In genomic region chr21:43865471-43866181, GRCh38 we compare ENCODE assay signal across 1 cellular context.
TF ChIP-seq lines count a peak whose summit lies in the region.

No MANE protein-coding gene starts in this region.

TF ChIP-seq in HepG2, 621 proteins besides CTCF, POLR2A, EP300 and RAD21 (continued from another document and continues in another):
- no peak for TF ChIP-seq IKZF5 (CRISPR knock-in tag; IDR thresholded peaks at IDR 0.05)
- TF ChIP-seq KDM4B (CRISPR knock-in tag; IDR thresholded peaks at IDR 0.05) = no peak
- 0 out of 2 replicates have a peak, but pooled peaks have one; percentile 14 for TF ChIP-seq HDAC1 (CRISPR knock-in tag; IDR thresholded peaks at IDR 0.05)
- peak; percentile 59 for TF ChIP-seq ZFX (CRISPR knock-in tag; IDR thresholded peaks at IDR 0.05; ENCODE audit: low read depth)
- peak; percentile 42 for TF ChIP-seq AGO2 (optimal IDR thresholded peaks at IDR 0.05; ENCODE audit: low read depth, low read length)
- no peak for TF ChIP-seq CEBPZ (IDR thresholded peaks at IDR 0.05; ENCODE audit: low read length)
- TF ChIP-seq ZBTB26 (CRISPR knock-in tag; IDR thresholded peaks at IDR 0.05; ENCODE audit: borderline replicate concordance) = no peak
- no peak for TF ChIP-seq EZH2 (conservative IDR thresholded peaks at IDR 0.05; ENCODE audit: low read depth, low read length)
- TF ChIP-seq, protein P1, sequence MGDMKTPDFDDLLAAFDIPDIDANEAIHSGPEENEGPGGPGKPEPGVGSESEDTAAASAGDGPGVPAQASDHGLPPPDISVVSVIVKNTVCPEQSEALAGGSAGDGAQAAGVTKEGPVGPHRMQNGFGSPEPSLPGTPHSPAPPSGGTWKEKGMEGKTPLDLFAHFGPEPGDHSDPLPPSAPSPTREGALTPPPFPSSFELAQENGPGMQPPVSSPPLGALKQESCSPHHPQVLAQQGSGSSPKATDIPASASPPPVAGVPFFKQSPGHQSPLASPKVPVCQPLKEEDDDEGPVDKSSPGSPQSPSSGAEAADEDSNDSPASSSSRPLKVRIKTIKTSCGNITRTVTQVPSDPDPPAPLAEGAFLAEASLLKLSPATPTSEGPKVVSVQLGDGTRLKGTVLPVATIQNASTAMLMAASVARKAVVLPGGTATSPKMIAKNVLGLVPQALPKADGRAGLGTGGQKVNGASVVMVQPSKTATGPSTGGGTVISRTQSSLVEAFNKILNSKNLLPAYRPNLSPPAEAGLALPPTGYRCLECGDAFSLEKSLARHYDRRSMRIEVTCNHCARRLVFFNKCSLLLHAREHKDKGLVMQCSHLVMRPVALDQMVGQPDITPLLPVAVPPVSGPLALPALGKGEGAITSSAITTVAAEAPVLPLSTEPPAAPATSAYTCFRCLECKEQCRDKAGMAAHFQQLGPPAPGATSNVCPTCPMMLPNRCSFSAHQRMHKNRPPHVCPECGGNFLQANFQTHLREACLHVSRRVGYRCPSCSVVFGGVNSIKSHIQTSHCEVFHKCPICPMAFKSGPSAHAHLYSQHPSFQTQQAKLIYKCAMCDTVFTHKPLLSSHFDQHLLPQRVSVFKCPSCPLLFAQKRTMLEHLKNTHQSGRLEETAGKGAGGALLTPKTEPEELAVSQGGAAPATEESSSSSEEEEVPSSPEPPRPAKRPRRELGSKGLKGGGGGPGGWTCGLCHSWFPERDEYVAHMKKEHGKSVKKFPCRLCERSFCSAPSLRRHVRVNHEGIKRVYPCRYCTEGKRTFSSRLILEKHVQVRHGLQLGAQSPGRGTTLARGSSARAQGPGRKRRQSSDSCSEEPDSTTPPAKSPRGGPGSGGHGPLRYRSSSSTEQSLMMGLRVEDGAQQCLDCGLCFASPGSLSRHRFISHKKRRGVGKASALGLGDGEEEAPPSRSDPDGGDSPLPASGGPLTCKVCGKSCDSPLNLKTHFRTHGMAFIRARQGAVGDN (CRISPR knock-in tag; IDR thresholded peaks at IDR 0.05) = peak; percentile 47
- no peak for TF ChIP-seq HCFC1 (IDR thresholded peaks at IDR 0.05; ENCODE audit: low read depth, low read length)
- no peak for TF ChIP-seq DNMT1 (CRISPR knock-in tag; IDR thresholded peaks at IDR 0.05)
- TF ChIP-seq ZNF296 (CRISPR knock-in tag; conservative IDR thresholded peaks at IDR 0.05) = no peak
- TF ChIP-seq HMG20A (CRISPR knock-in tag; IDR thresholded peaks at IDR 0.05; ENCODE audit: borderline replicate concordance) = no peak
- 0 out of 2 replicates have a peak, but pooled peaks have one; percentile 3 for TF ChIP-seq HNF4A (CRISPR knock-in tag; IDR thresholded peaks at IDR 0.05)
- TF ChIP-seq, protein P2, sequence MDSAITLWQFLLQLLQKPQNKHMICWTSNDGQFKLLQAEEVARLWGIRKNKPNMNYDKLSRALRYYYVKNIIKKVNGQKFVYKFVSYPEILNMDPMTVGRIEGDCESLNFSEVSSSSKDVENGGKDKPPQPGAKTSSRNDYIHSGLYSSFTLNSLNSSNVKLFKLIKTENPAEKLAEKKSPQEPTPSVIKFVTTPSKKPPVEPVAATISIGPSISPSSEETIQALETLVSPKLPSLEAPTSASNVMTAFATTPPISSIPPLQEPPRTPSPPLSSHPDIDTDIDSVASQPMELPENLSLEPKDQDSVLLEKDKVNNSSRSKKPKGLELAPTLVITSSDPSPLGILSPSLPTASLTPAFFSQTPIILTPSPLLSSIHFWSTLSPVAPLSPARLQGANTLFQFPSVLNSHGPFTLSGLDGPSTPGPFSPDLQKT (CRISPR knock-in tag; IDR thresholded peaks at IDR 0.05; ENCODE audit: borderline replicate concordance) = no peak
- no peak for TF ChIP-seq REL (CRISPR knock-in tag; conservative IDR thresholded peaks at IDR 0.05)
- TF ChIP-seq ZSCAN31 (CRISPR knock-in tag; IDR thresholded peaks at IDR 0.05; ENCODE audit: low read depth) = no peak
- TF ChIP-seq ZBTB3 (CRISPR knock-in tag; IDR thresholded peaks at IDR 0.05; ENCODE audit: borderline replicate concordance, low read depth) = no peak
- TF ChIP-seq PAXIP1 (CRISPR knock-in tag; conservative IDR thresholded peaks at IDR 0.05) = no peak
- peak; percentile 28; the same call in 1 of the 2 replicates for TF ChIP-seq ZNF563 (CRISPR knock-in tag; IDR thresholded peaks at IDR 0.05)
- no peak for TF ChIP-seq TGIF2 (CRISPR knock-in tag; IDR thresholded peaks at IDR 0.05)
- no peak for TF ChIP-seq FIP1L1 (IDR thresholded peaks at IDR 0.05; ENCODE audit: borderline replicate concordance, insufficient read depth, low read depth, low read length)
- TF ChIP-seq KLF12 (CRISPR knock-in tag; IDR thresholded peaks at IDR 0.05; ENCODE audit: borderline replicate concordance) = no peak
- no peak for TF ChIP-seq ZNF547 (CRISPR knock-in tag; IDR thresholded peaks at IDR 0.05)
- TF ChIP-seq NR2C2 (CRISPR knock-in tag; IDR thresholded peaks at IDR 0.05; ENCODE audit: borderline replicate concordance) = no peak
- TF ChIP-seq ZBTB46 (CRISPR knock-in tag; IDR thresholded peaks at IDR 0.05; ENCODE audit: borderline replicate concordance) = no peak
- TF ChIP-seq POLR2G (IDR thresholded peaks at IDR 0.05; ENCODE audit: low read depth, low read length) = no peak
- no peak for TF ChIP-seq ZNF746 (CRISPR knock-in tag; IDR thresholded peaks at IDR 0.05)
- no peak for TF ChIP-seq SRSF4 (IDR thresholded peaks at IDR 0.05; ENCODE audit: low read depth, low read length, poor library complexity, severe bottlenecking)
- no peak for TF ChIP-seq ZNF614 (CRISPR knock-in tag; IDR thresholded peaks at IDR 0.05; ENCODE audit: borderline replicate concordance)
- peak; percentile 50; the same call in 1 of the 2 replicates for TF ChIP-seq RBFOX2 (IDR thresholded peaks at IDR 0.05; ENCODE audit: low read depth, low read length)
- TF ChIP-seq, protein P3, sequence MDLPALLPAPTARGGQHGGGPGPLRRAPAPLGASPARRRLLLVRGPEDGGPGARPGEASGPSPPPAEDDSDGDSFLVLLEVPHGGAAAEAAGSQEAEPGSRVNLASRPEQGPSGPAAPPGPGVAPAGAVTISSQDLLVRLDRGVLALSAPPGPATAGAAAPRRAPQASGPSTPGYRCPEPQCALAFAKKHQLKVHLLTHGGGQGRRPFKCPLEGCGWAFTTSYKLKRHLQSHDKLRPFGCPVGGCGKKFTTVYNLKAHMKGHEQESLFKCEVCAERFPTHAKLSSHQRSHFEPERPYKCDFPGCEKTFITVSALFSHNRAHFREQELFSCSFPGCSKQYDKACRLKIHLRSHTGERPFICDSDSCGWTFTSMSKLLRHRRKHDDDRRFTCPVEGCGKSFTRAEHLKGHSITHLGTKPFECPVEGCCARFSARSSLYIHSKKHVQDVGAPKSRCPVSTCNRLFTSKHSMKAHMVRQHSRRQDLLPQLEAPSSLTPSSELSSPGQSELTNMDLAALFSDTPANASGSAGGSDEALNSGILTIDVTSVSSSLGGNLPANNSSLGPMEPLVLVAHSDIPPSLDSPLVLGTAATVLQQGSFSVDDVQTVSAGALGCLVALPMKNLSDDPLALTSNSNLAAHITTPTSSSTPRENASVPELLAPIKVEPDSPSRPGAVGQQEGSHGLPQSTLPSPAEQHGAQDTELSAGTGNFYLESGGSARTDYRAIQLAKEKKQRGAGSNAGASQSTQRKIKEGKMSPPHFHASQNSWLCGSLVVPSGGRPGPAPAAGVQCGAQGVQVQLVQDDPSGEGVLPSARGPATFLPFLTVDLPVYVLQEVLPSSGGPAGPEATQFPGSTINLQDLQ (CRISPR knock-in tag; IDR thresholded peaks at IDR 0.05) = no peak
- no peak for TF ChIP-seq LCORL (IDR thresholded peaks at IDR 0.05)
- 0 out of 2 replicates have a peak, but pooled peaks have one; percentile 17 for TF ChIP-seq LCORL (CRISPR knock-in tag; IDR thresholded peaks at IDR 0.05)
- TF ChIP-seq ZNF432 (CRISPR knock-in tag; IDR thresholded peaks at IDR 0.05; ENCODE audit: borderline replicate concordance) = no peak
- TF ChIP-seq ASH2L (IDR thresholded peaks at IDR 0.05; ENCODE audit: insufficient read length, low read depth, low read length) = no peak
- TF ChIP-seq SAP130 (CRISPR knock-in tag; IDR thresholded peaks at IDR 0.05; ENCODE audit: low read depth) = peak; percentile 8; the same call in 1 of the 2 replicates
- no peak; the same call in 1 of the 2 replicates for TF ChIP-seq BRD4 (CRISPR knock-in tag; IDR thresholded peaks at IDR 0.05)
- no peak for TF ChIP-seq SOX13 (IDR thresholded peaks at IDR 0.05)
- no peak for TF ChIP-seq SOX13 (CRISPR knock-in tag; conservative IDR thresholded peaks at IDR 0.05 in 1 of 2, IDR thresholded peaks at IDR 0.05 in 1 of 2)
- TF ChIP-seq HOXD1 (CRISPR knock-in tag; IDR thresholded peaks at IDR 0.05) = no peak
- TF ChIP-seq NR1H2 (CRISPR knock-in tag; IDR thresholded peaks at IDR 0.05; ENCODE audit: borderline replicate concordance, low read depth) = no peak
- TF ChIP-seq PHF8 (CRISPR knock-in tag; IDR thresholded peaks at IDR 0.05) = peak; percentile 69
- no peak for TF ChIP-seq RFXAP (CRISPR knock-in tag; IDR thresholded peaks at IDR 0.05; ENCODE audit: borderline replicate concordance)
- no peak for TF ChIP-seq ZFP62 (CRISPR knock-in tag; IDR thresholded peaks at IDR 0.05)
- no peak for TF ChIP-seq ZNF792 (CRISPR knock-in tag; IDR thresholded peaks at IDR 0.05)
- no peak for TF ChIP-seq TBX3 (IDR thresholded peaks at IDR 0.05; ENCODE audit: borderline replicate concordance)
- 0 out of 2 replicates have a peak, but pooled peaks have one; percentile 5 for TF ChIP-seq ZNF546 (CRISPR knock-in tag; conservative IDR thresholded peaks at IDR 0.05)
- TF ChIP-seq NFKBIZ (CRISPR knock-in tag; IDR thresholded peaks at IDR 0.05) = no peak
- TF ChIP-seq CBFB (CRISPR knock-in tag; IDR thresholded peaks at IDR 0.05) = no peak
- no peak for TF ChIP-seq BHLHE40 (IDR thresholded peaks at IDR 0.05; ENCODE audit: low read length)
